Comparison of ENCODE assay signal across 22 cellular contexts in the genomic region with DNA sequence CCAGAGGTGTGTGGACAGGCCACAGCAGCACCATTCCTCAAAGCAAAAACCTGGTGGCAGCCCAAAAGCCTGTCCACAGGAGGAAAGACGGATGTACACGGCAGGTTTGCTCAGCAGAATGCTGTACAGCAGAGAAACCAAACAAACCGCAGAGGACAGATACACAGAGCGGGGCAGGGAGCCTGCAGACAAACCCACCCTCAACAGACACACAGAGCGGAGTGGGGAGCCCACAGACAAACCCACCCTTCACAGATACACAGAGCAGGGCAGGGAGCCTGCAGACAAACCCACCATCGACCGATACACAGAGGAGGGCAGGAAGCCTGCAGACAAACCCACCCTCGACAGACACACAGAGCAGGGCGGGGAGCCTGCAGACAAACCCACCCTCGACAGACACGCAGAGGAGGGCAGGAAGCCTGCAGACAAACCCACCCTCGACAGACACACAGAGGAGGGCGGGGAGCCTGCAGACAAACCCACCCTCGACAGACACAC. TPM values are rescaled to one million over a fixed set of nuclear protein-coding genes. Genes with fewer than 3 reads are reported as not detected.
DNase-seq lines count a peak whose midpoint lies in the region; ATAC-seq, FAIRE-seq and TF ChIP-seq lines count a peak whose summit lies in the region.
"Had no signal": no experiment of that assay in that cellular context is flagged by ENCODE, and none has a peak within 500 bp of the region (broad histone marks: within the 10 kb centered on the region; RNA-seq: fewer than 3 reads in every experiment).

No MANE protein-coding gene starts in this region.

- no peaks in the 10 kb centered on the region for H3K79me2 ChIP-seq in GM23338 (replicated peaks; ENCODE audit: insufficient read depth)

- 0 out of 2 replicates have a peak overlapping the region, but pooled peaks have one; percentile 3 for H3K27ac Mint-ChIP-seq in GM23338
- H3K27ac Mint-ChIP-seq in activated CD8-positive, alpha-beta T cell treated with anti-CD3 and anti-CD28 coated beads for 36 hours: no peak overlapping the region

- H3K9me3 Mint-ChIP-seq in GM23338: peaks cover 17% of the 10 kb centered on the region
- H3K9me3 Mint-ChIP-seq in activated CD8-positive, alpha-beta T cell treated with anti-CD3 and anti-CD28 coated beads for 36 hours: no peaks in the 10 kb centered on the region
- H3K9me3 Mint-ChIP-seq: IgD-negative memory B cell had no signal

- peaks cover 6% of the 10 kb centered on the region for H3K27me3 Mint-ChIP-seq in GM23338 (ENCODE audit: insufficient read depth, low read depth, poor library complexity)
- no peaks in the 10 kb centered on the region for H3K27me3 Mint-ChIP-seq in activated CD8-positive, alpha-beta T cell treated with anti-CD3 and anti-CD28 coated beads for 36 hours
- H3K27me3 Mint-ChIP-seq: IgD-negative memory B cell had no signal

- H3K4me3 Mint-ChIP-seq in GM23338: no peak overlapping the region
- no peak overlapping the region for H3K4me3 Mint-ChIP-seq in activated CD8-positive, alpha-beta T cell treated with anti-CD3 and anti-CD28 coated beads for 36 hours
- H3K4me3 Mint-ChIP-seq: IgD-negative memory B cell had no signal

- no peak for ATAC-seq in GM23338
- ATAC-seq in activated CD8-positive, alpha-beta T cell treated with anti-CD3 and anti-CD28 coated beads for 36 hours: peak; percentile 58
- peak; percentile 48 for ATAC-seq in stimulated activated naive CD8-positive, alpha-beta T cell treated with anti-CD3 and anti-CD28 coated beads, Interleukin-15, Interleukin-2, amounts not matched to agents 100 U/mL and 50 U/mL, for 24 hours
- no peak for ATAC-seq in HG03342 (IDR thresholded peaks at IDR 0.05; ENCODE audit: unreplicated experiment)
- ATAC-seq: HCT116 had no signal

- POLR2A ChIA-PET in activated CD8-positive, alpha-beta T cell treated with anti-CD3 and anti-CD28 coated beads for 36 hours (lab: Charles Lee): no interaction called here

- H3K4me3 ChIP-seq in GM23338: no peak overlapping the region
- H3K4me3 ChIP-seq: SK-N-MC, skin epidermis, testis had no signal

- peaks cover 5% of the 10 kb centered on the region; the same call in 1 of the 3 replicates for H3K4me1 Mint-ChIP-seq in GM23338
- H3K4me1 Mint-ChIP-seq in activated CD8-positive, alpha-beta T cell treated with anti-CD3 and anti-CD28 coated beads for 36 hours (ENCODE audit: low read depth): peaks cover 32% of the 10 kb centered on the region

- no peaks in the 10 kb centered on the region for H3K9me2 ChIP-seq in GM23338 (ENCODE audit: insufficient read depth)

- intact Hi-C loops in activated CD8-positive, alpha-beta T cell treated with anti-CD3 and anti-CD28 coated beads for 36 hours (cut with micrococcal nuclease): no loop called here

- H3K27ac ChIP-seq in GM23338 (ENCODE audit: low read depth): no peak overlapping the region
- H3K27ac ChIP-seq: skin epidermis, testis, VCaP had no signal

- H3K4me2 ChIP-seq in GM23338: no peak overlapping the region

- no peaks in the 10 kb centered on the region for H3F3A ChIP-seq in GM23338 (replicated peaks; ENCODE audit: low read depth)

- H4K20me1 ChIP-seq in GM23338 (replicated peaks; ENCODE audit: insufficient read depth): no peaks in the 10 kb centered on the region

- TF ChIP-seq CTCF in GM23338 (conservative IDR thresholded peaks at IDR 0.05; ENCODE audit: low read depth in 2 of 2): no peak
- no peak for TF ChIP-seq CTCF in activated CD8-positive, alpha-beta T cell treated with anti-CD3 and anti-CD28 coated beads for 36 hours (IDR thresholded peaks at IDR 0.05)

- TF ChIP-seq POLR2A in GM12891 (IDR thresholded peaks at IDR 0.05; ENCODE audit: low read depth, low read length): no peak

- no peaks in the 10 kb centered on the region for H3K4me1 ChIP-seq in GM23338 (ENCODE audit: insufficient read depth)
- H3K4me1 ChIP-seq: testis had no signal

- H3K27me3 ChIP-seq in GM23338 (ENCODE audit: insufficient read depth): no peaks in the 10 kb centered on the region
- H3K27me3 ChIP-seq: testis had no signal

- DNase-seq in GM23338 (ENCODE audit: low spot score) (no peak), islet precursor cell (peak; percentile 63), GM12891 (ENCODE audit: insufficient read length, low spot score) (no peak), SKM-1 (lab: John Stamatoyannopoulos, UW; ENCODE audit: unreplicated experiment) (no peak)
- no peak for DNase-seq in activated CD8-positive, alpha-beta T cell treated with anti-CD3 and anti-CD28 coated beads for 36 hours
- DNase-seq in stimulated activated naive CD8-positive, alpha-beta T cell treated with anti-CD3 and anti-CD28 coated beads, Interleukin-15, Interleukin-2, amounts not matched to agents 100 U/mL and 50 U/mL, for 24 hours: no peak
- DNase-seq: activated CD4-positive, alpha-beta T cell treated with anti-CD3 and anti-CD28 coated beads for 48 hours; amygdala; DMS 273 treated with DMSO at 0.1 percent for 48 hours; NCI-H1092 treated with DMSO at 0.1 percent for 48 hours; NCI-H2081; NCI-H226; NCI-H748 treated with DMSO at 0.1 percent for 48 hours; nucleus accumbens; stimulated activated CD4-positive, alpha-beta T cell treated with anti-CD3 and anti-CD28 coated beads, Interleukin-1b, Interleukin-23, amount 100 ng/mL, for 48 hours had no signal

- no peak overlapping the region for H2AFZ ChIP-seq in GM23338

- no peaks in the 10 kb centered on the region for H3K36me3 ChIP-seq in GM23338 (ENCODE audit: insufficient read depth)

- H3K36me3 Mint-ChIP-seq in GM23338 (ENCODE audit: low read depth): peaks cover 23% of the 10 kb centered on the region
- H3K36me3 Mint-ChIP-seq in activated CD8-positive, alpha-beta T cell treated with anti-CD3 and anti-CD28 coated beads for 36 hours (ENCODE audit: low read depth): peaks cover 4% of the 10 kb centered on the region

- no peak for FAIRE-seq in GM12891 (lab: Jason Lieb, UNC)

- CTCF ChIA-PET in activated CD8-positive, alpha-beta T cell treated with anti-CD3 and anti-CD28 coated beads for 36 hours (lab: Charles Lee): no interaction called here

TF ChIP-seq in GM23338, 12 proteins besides CTCF, POLR2A, EP300 and RAD21 (continues in another document):
- TF ChIP-seq ZNF114 (CRISPR knock-in tag; IDR thresholded peaks at IDR 0.05) (no peak), POLR2AphosphoS5 (IDR thresholded peaks at IDR 0.05; ENCODE audit: low read depth) (no peak), EZH2 (IDR thresholded peaks at IDR 0.05; ENCODE audit: low read depth, unreplicated experiment) (no peak), CREB1 (CRISPR knock-in tag; IDR thresholded peaks at IDR 0.05; ENCODE audit: low read depth) (no peak), ZNF331 (CRISPR knock-in tag; IDR thresholded peaks at IDR 0.05; ENCODE audit: low read depth) (no peak)

TF ChIP-seq in GM12891, 5 proteins besides CTCF, POLR2A, EP300 and RAD21:
- TF ChIP-seq POLR2AphosphoS5 (IDR thresholded peaks at IDR 0.05; ENCODE audit: low read depth, low read length) (no peak), PAX5 (IDR thresholded peaks at IDR 0.05; ENCODE audit: insufficient read depth, low read length, severe bottlenecking) (no peak), SPI1 (IDR thresholded peaks at IDR 0.05; ENCODE audit: low read depth, low read length) (no peak), POU2F2 (IDR thresholded peaks at IDR 0.05; ENCODE audit: low read depth, low read length) (no peak), TAF1 (IDR thresholded peaks at IDR 0.05; ENCODE audit: low read depth, low read length) (no peak)
TF ChIP-seq in GM12891: peak in this region for 0.

RNA-seq across cellular contexts. Expression of gene METRNL, which starts 53.0 kb away (rescaled TPM):
- total RNA-seq in GM23338 (2014; rRNA removed; shearing (Covaris generic)): 17.4 and 20.2 TPM in 2 replicates
- polyA plus RNA-seq in GM23338 (2016; fragmentation: Nextera tagmentation; extraction: Ambion mirVana): 12.2 and 16.1 TPM in 2 replicates
- total RNA-seq in activated CD8-positive, alpha-beta T cell treated with anti-CD3 and anti-CD28 coated beads for 36 hours: 10 to 100 TPM; 23.3 to 24.1 TPM
- polyA plus RNA-seq in GM12891 (2012; ENCODE audit: low read depth, missing spikeins): 6.0 TPM

Comparison
In these comparisons a context has a peak if more than half of its experiments do, and no peak if none do; other contexts are left out.
1. ATAC-seq: peak in activated CD8-positive, alpha-beta T cell treated with anti-CD3 and anti-CD28 coated beads for 36 hours (single experiment) and stimulated activated naive CD8-positive, alpha-beta T cell treated with anti-CD3 and anti-CD28 coated beads, Interleukin-15, Interleukin-2, amounts not matched to agents 100 U/mL and 50 U/mL, for 24 hours (single experiment); none in GM23338 (single experiment) and HG03342 (single experiment).